In the genomic region with DNA sequence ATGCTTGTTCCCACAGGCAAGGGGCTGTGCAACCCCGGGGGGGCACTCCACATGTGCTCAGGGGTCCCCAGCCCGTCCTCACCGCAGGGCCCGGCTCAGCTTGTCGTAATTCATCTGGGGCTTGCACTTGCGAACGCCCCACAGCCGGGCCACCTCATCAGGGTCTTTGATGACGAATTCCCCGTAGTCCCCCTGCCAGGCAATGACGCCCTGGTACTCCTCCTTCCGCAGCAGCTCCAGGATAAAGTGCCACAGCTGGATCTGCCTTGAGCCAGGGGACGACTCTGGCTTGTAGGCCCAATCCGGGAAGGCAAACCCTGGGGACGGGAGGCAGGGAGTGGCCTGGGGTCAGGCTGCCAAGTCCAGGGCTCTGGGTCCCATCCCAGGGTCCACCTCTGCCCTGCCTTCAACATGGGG, we compare ENCODE assay signal across 10 cellular contexts. TPM values are rescaled to one million over a fixed set of nuclear protein-coding genes. Genes with fewer than 3 reads are reported as not detected.
DNase-seq lines count a peak whose midpoint lies in the region; ATAC-seq and TF ChIP-seq lines count a peak whose summit lies in the region.
"Had no signal": no experiment of that assay in that cellular context is flagged by ENCODE, and none has a peak within 500 bp of the region (broad histone marks: within the 10 kb centered on the region; RNA-seq: fewer than 3 reads in every experiment).

No MANE protein-coding gene starts in this region.

- TF ChIP-seq EP300 in transverse colon (IDR thresholded peaks at IDR 0.05; ENCODE audit: low read depth): no peak

- H3K27me3 ChIP-seq in muscle layer of colon (ENCODE audit: control insufficient read depth in 1 of 2, insufficient read depth in 2 of 2, low read length in 2 of 2) (no peaks in the 10 kb centered on the region), transverse colon (no peaks in the 10 kb centered on the region)
- H3K27me3 ChIP-seq: BE2C, colonic mucosa had no signal

- H3K27ac ChIP-seq in caudate nucleus (ENCODE audit: low read depth, low read length) (peak overlapping the region; percentile 90), muscle layer of colon (ENCODE audit: low read depth, low read length) (peak overlapping the region; percentile 40), transverse colon (peak overlapping the region; percentile 97 to 100 (median 99))
- H3K27ac ChIP-seq: colonic mucosa had no signal

- H3K36me3 Mint-ChIP-seq in activated T-cell treated with anti-CD3 and anti-CD28 coated beads, Interleukin-2, amount 50 U/mL, for 4 hours (ENCODE audit: insufficient read depth): no peaks in the 10 kb centered on the region

- in situ Hi-C loops in transverse colon (cut with MboI; ENCODE audit: low pct_ligation_motif_present in 1 of 4, low pct_unique_long_range_greater_than_20kb in 1 of 4, low sequenced_read_pairs in 3 of 4): no loop called here

- no peak for DNase-seq in activated T-cell treated with anti-CD3 and anti-CD28 coated beads, Interleukin-2, amount 50 U/mL, for 4 hours
- DNase-seq in activated T-cell treated with anti-CD3 and anti-CD28 coated beads for 4 hours (no peak), caudate nucleus (lab: John Stamatoyannopoulos, UW) (peak in 3 of 61 donors; percentile 25 to 48 (median 46)), transverse colon (no peak)
- no peak for DNase-seq in stimulated activated CD4-positive, alpha-beta T cell treated with anti-CD3 and anti-CD28 coated beads, Interleukin-12 subunit alpha, Interleukin-12 subunit beta, amount 100 ng/mL, for 4 hours
- DNase-seq: BE2C, colonic mucosa had no signal

- no peak for TF ChIP-seq POLR2A in transverse colon (IDR thresholded peaks at IDR 0.05)

- H3K4me3 Mint-ChIP-seq in activated T-cell treated with anti-CD3 and anti-CD28 coated beads, Interleukin-2, amount 50 U/mL, for 4 hours: peak overlapping the region; percentile 13

- no peaks in the 10 kb centered on the region for H3K9me3 Mint-ChIP-seq in activated T-cell treated with anti-CD3 and anti-CD28 coated beads, Interleukin-2, amount 50 U/mL, for 4 hours

- H3K4me3 ChIP-seq in muscle layer of colon (ENCODE audit: low read depth in 1 of 2, low read length in 2 of 2) (peak overlapping the region in 1 of 2 donors; percentile 27), transverse colon (peak overlapping the region in 1 of 4 donors; percentile 13)
- H3K4me3 ChIP-seq: colonic mucosa had no signal

- H3K4me1 Mint-ChIP-seq in activated T-cell treated with anti-CD3 and anti-CD28 coated beads, Interleukin-2, amount 50 U/mL, for 4 hours (ENCODE audit: low read depth): peaks cover 29% of the 10 kb centered on the region

- H3K36me3 ChIP-seq in muscle layer of colon (ENCODE audit: insufficient read depth, low read length): peaks cover 10% of the 10 kb centered on the region
- H3K36me3 ChIP-seq in transverse colon: peaks cover 0 to 11% (median 3%) of the 10 kb centered on the region in 4 donors
- H3K36me3 ChIP-seq: colonic mucosa had no signal

- no peaks in the 10 kb centered on the region for H3K27me3 Mint-ChIP-seq in activated T-cell treated with anti-CD3 and anti-CD28 coated beads, Interleukin-2, amount 50 U/mL, for 4 hours (ENCODE audit: low read depth)

- TF ChIP-seq CTCF in transverse colon (IDR thresholded peaks at IDR 0.05): no peak

- H3K4me1 ChIP-seq in muscle layer of colon (ENCODE audit: insufficient read depth, low read length) (peaks cover 47% of the 10 kb centered on the region), transverse colon (peaks cover 31 to 45% (median 38%) of the 10 kb centered on the region in 4 donors)

- 85% methylated on average over 15 of the region's 15 CpGs; no CpG with 5 or more reads in 1 of the 2 donors for WGBS in transverse colon (ENCODE audit: low coverage in 1 of 2), 2 donors

- ATAC-seq in activated T-cell treated with anti-CD3 and anti-CD28 coated beads, Interleukin-2, amount 50 U/mL, for 4 hours: no peak
- ATAC-seq in HG02973 (IDR thresholded peaks at IDR 0.05; ENCODE audit: unreplicated experiment) (no peak), GM21528 (IDR thresholded peaks at IDR 0.05; ENCODE audit: low FRiP score, unreplicated experiment) (no peak)

- intact Hi-C loops in transverse colon (cut with DNase I; ENCODE audit: low total_unique reads): no loop called here

- H3K9ac ChIP-seq in muscle layer of colon (ENCODE audit: low read length): no peak overlapping the region

- H3K9me3 ChIP-seq in muscle layer of colon (ENCODE audit: low read length) (no peaks in the 10 kb centered on the region), transverse colon (no peaks in the 10 kb centered on the region)
- H3K9me3 ChIP-seq: BE2C, colonic mucosa had no signal

RNA-seq across cellular contexts. Expression of a gene that starts 4.7 kb away (rescaled TPM):
- total RNA-seq in activated T-cell treated with anti-CD3 and anti-CD28 coated beads, Interleukin-2, amount 50 U/mL, for 4 hours: 10 to 100 TPM; 86.2 to 95.4 (median 89.1) TPM
- total RNA-seq in transverse colon: 10 to 100 TPM; 20.9 to 67.3 (median 30.5) TPM

RNA-seq across cellular contexts. Expression of a gene that starts 7.9 kb away (rescaled TPM):
- 10 to 100 TPM; 51.9 to 56.4 (median 55.2) TPM for total RNA-seq in activated T-cell treated with anti-CD3 and anti-CD28 coated beads, Interleukin-2, amount 50 U/mL, for 4 hours
- total RNA-seq in transverse colon: 10 to 100 TPM; 10.7 to 46.4 (median 31.0) TPM

RNA-seq across cellular contexts. Expression of a gene that starts 18.8 kb away (rescaled TPM):
- total RNA-seq in activated T-cell treated with anti-CD3 and anti-CD28 coated beads, Interleukin-2, amount 50 U/mL, for 4 hours: 10 to 100 TPM; 54.9 to 67.3 (median 64.1) TPM
- total RNA-seq in transverse colon: 10 to 100 TPM; 35.1 to 96.5 (median 43.6) TPM

RNA-seq across cellular contexts. Expression of a gene that starts 30.1 kb away (rescaled TPM):
- total RNA-seq in activated T-cell treated with anti-CD3 and anti-CD28 coated beads, Interleukin-2, amount 50 U/mL, for 4 hours: 10 to 100 TPM; 17.2 to 19.4 (median 18.7) TPM
- 10 to 100 TPM in 1 of 4 donors, 1 to 10 TPM in 3; 6.4 to 19.5 (median 6.8) TPM for total RNA-seq in transverse colon

RNA-seq across cellular contexts. Expression of a gene that starts 32.8 kb away (rescaled TPM):
- 10 to 100 TPM; 25.2 to 29.1 (median 28.1) TPM for total RNA-seq in activated T-cell treated with anti-CD3 and anti-CD28 coated beads, Interleukin-2, amount 50 U/mL, for 4 hours
- total RNA-seq in transverse colon: 10 to 100 TPM; 52.2 to 90.8 (median 63.0) TPM

Comparison
In these comparisons a context has a peak if more than half of its experiments do, and no peak if none do; other contexts are left out.
1. H3K27ac ChIP-seq: peak in every context shown above with its lines; median percentile 99 in transverse colon; 90 in caudate nucleus; 40 in muscle layer of colon.